ENCODE assay signal across 23 cellular contexts in the genomic region with DNA sequence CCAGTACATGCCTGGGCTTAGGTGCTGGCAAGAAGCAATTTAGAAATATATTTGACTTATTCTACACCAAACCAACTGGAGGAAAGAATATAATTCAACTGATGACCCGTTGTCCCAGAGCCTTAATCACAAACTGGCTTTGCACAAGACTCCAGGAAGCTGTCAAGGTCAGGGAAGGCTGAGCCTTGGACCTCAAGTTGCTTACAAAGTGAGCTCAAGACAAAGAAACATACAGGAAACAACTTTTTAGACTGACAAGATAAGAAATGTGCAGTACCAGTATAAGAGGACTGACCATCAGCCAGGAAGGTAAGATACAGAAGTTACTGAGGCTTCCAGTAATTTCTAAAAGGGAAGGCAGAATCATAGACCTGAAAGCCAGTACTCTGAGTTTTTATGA. TPM values are rescaled to one million over a fixed set of nuclear protein-coding genes. Genes with fewer than 3 reads are reported as not detected.
DNase-seq lines count a peak whose midpoint lies in the region; ATAC-seq and TF ChIP-seq lines count a peak whose summit lies in the region.
"Had no signal": no experiment of that assay in that cellular context is flagged by ENCODE, and none has a peak within 500 bp of the region (broad histone marks: within the 10 kb centered on the region; RNA-seq: fewer than 3 reads in every experiment).

No MANE protein-coding gene starts in this region.

- no peaks in the 10 kb centered on the region for H3F3A ChIP-seq in PC-3 (ENCODE audit: low read length, unreplicated experiment)

- POLR2A ChIA-PET in PC-3 (lab: Charles Lee; ENCODE audit: unreplicated experiment) = no interaction called here

- H3K27me3 ChIP-seq in colonic mucosa (no peaks in the 10 kb centered on the region), PC-3 (ENCODE audit: low read length) (no peaks in the 10 kb centered on the region)

- H2AFZ ChIP-seq in PC-3 (ENCODE audit: low read length) = no peak overlapping the region
- H2AFZ ChIP-seq: GM23338 had no signal

- H3K9me2 ChIP-seq in PC-3 (replicated peaks; ENCODE audit: low read length) = no peaks in the 10 kb centered on the region

- no peaks in the 10 kb centered on the region for H3K79me2 ChIP-seq in PC-3 (ENCODE audit: low read length)

- H3K9me3 ChIP-seq in colonic mucosa = no peaks in the 10 kb centered on the region
- H3K9me3 ChIP-seq in PC-3 (ENCODE audit: low read length) = no peaks in the 10 kb centered on the region
- H3K9me3 ChIP-seq: MG63 had no signal

- intact Hi-C loops in colonic mucosa (cut with DNase I) (no loop called here), PC-3 (cut with micrococcal nuclease) (no loop called here)

- no peak overlapping the region for H3K4me2 ChIP-seq in PC-3 (ENCODE audit: low read length)
- H3K4me2 ChIP-seq: GM23338 had no signal

- ATAC-seq in activated CD8-positive, alpha-beta memory T cell treated with anti-CD3 and anti-CD28 coated beads, Interleukin-2, amount 10 ng/mL, durations not matched to agents 7 days and 5 days = no peak
- ATAC-seq in left lobe of liver = peak; percentile 54
- no peak for ATAC-seq in GM18868 (IDR thresholded peaks at IDR 0.05; ENCODE audit: unreplicated experiment)
- ATAC-seq in PC-3 = no peak
- ATAC-seq: GM23338, K562 had no signal

- no peak overlapping the region for H3K4me3 Mint-ChIP-seq in activated CD8-positive, alpha-beta memory T cell treated with anti-CD3 and anti-CD28 coated beads, Interleukin-2, amount 10 ng/mL, durations not matched to agents 7 days and 5 days
- H3K4me3 Mint-ChIP-seq: GM23338, H9 had no signal

- DNase-seq in activated CD8-positive, alpha-beta memory T cell treated with anti-CD3 and anti-CD28 coated beads, Interleukin-2, amount 10 ng/mL, durations not matched to agents 7 days and 5 days = no peak
- DNase-seq in activated CD8-positive, alpha-beta memory T cell treated with anti-CD3 and anti-CD28 coated beads, Interleukin-2, amount 50 U/mL, for 48 hours = no peak
- DNase-seq in colonic mucosa (peak; percentile 47), left lobe of liver (ENCODE audit: low spot score) (no peak), PC-3 (no peak)
- DNase-seq in stimulated activated CD4-positive, alpha-beta T cell treated with anti-CD3 and anti-CD28 coated beads, Interleukin-15, amount 100 ng/mL, for 24 hours = no peak
- DNase-seq: 8988T, ACHN, BE2C, DMS153, H9, MG63, NCI-H1105 treated with DMSO at 0.1 percent for 48 hours, NCI-H2029, NCI-H446, NCI-H526, NCI-H82, SHP77 had no signal

- no TSS peak for BruUV-seq in PC-3 (replicated peaks; lab: Mats Ljungman, UMichigan)

- H3K36me3 ChIP-seq in colonic mucosa (no peaks in the 10 kb centered on the region), PC-3 (ENCODE audit: low read depth, low read length) (no peaks in the 10 kb centered on the region)
- H3K36me3 ChIP-seq: BE2C, MG63 had no signal

- H4K20me1 ChIP-seq in PC-3 (ENCODE audit: low read length) = no peaks in the 10 kb centered on the region

- TF ChIP-seq CTCF in colonic mucosa (IDR thresholded peaks at IDR 0.05) (no peak), PC-3 (conservative IDR thresholded peaks at IDR 0.05; ENCODE audit: low read depth, low read length) (no peak)

- peak overlapping the region; percentile 1 for H3K27ac Mint-ChIP-seq in activated CD8-positive, alpha-beta memory T cell treated with anti-CD3 and anti-CD28 coated beads, Interleukin-2, amount 10 ng/mL, durations not matched to agents 7 days and 5 days
- H3K27ac Mint-ChIP-seq: GM23338, H9 had no signal

- no peaks in the 10 kb centered on the region for H3K9me3 Mint-ChIP-seq in activated CD8-positive, alpha-beta memory T cell treated with anti-CD3 and anti-CD28 coated beads, Interleukin-2, amount 10 ng/mL, durations not matched to agents 7 days and 5 days (ENCODE audit: low read depth)

- H3K4me3 ChIP-seq in colonic mucosa (no peak overlapping the region), PC-3 (ENCODE audit: low read length) (no peak overlapping the region)
- H3K4me3 ChIP-seq: GM23338, K562, MG63 had no signal

- H3K4me1 ChIP-seq in colonic mucosa (no peaks in the 10 kb centered on the region), PC-3 (ENCODE audit: insufficient read depth, low read length) (0 out of 2 replicates have a peak, but pooled peaks cover 13% of the 10 kb centered on the region)
- H3K4me1 ChIP-seq: BE2C had no signal

- H3K36me3 Mint-ChIP-seq in activated CD8-positive, alpha-beta memory T cell treated with anti-CD3 and anti-CD28 coated beads, Interleukin-2, amount 10 ng/mL, durations not matched to agents 7 days and 5 days = peaks cover 34% of the 10 kb centered on the region

- peaks cover 70% of the 10 kb centered on the region for H3K27me3 Mint-ChIP-seq in activated CD8-positive, alpha-beta memory T cell treated with anti-CD3 and anti-CD28 coated beads, Interleukin-2, amount 10 ng/mL, durations not matched to agents 7 days and 5 days

- CTCF ChIA-PET in activated CD8-positive, alpha-beta memory T cell treated with anti-CD3 and anti-CD28 coated beads, Interleukin-2, amount 10 ng/mL, durations not matched to agents 7 days and 5 days (lab: Charles Lee) = interaction anchor here (1.2 to 3.6 kb wide), 4 partner anchors 9 to 27 kb away, joined by 3 to 12 read pairs (median 5); no protein-coding TSS in a partner anchor
- CTCF ChIA-PET in PC-3 (lab: Charles Lee) = no interaction called here

- no peak overlapping the region for H3K27ac ChIP-seq in colonic mucosa
- no peak overlapping the region for H3K27ac ChIP-seq in PC-3 (ENCODE audit: low read length)
- H3K27ac ChIP-seq: RWPE1 had no signal

- H3K4me1 Mint-ChIP-seq in activated CD8-positive, alpha-beta memory T cell treated with anti-CD3 and anti-CD28 coated beads, Interleukin-2, amount 10 ng/mL, durations not matched to agents 7 days and 5 days = peaks cover 46% of the 10 kb centered on the region

- H3K9ac ChIP-seq in colonic mucosa (ENCODE audit: low read depth in 2 of 2, low read length in 2 of 2) (no peak overlapping the region), PC-3 (ENCODE audit: low read length) (no peak overlapping the region)

RNA-seq across cellular contexts. Expression of gene GPR55, which starts 35.0 kb away (rescaled TPM):
- total RNA-seq in activated CD8-positive, alpha-beta memory T cell treated with anti-CD3 and anti-CD28 coated beads, Interleukin-2, amount 10 ng/mL, durations not matched to agents 7 days and 5 days = 10 to 100 TPM; 42.1 to 58.8 TPM
- 1 to 10 TPM in 1 of 2 donors, under 1 TPM in 1; 0.35 to 1.0 TPM for total RNA-seq in colonic mucosa
- total RNA-seq in left lobe of liver = not detected
- total RNA-seq in PC-3 (2014; rRNA removed) = 0.07 and 0.81 TPM in 2 replicates
- total RNA-seq: GM23338, H9 had no signal

RNA-seq across cellular contexts. Expression of gene SPATA3, which starts 35.9 kb away (rescaled TPM):
- total RNA-seq in activated CD8-positive, alpha-beta memory T cell treated with anti-CD3 and anti-CD28 coated beads, Interleukin-2, amount 10 ng/mL, durations not matched to agents 7 days and 5 days = 1 to 10 TPM in 1 of 2 experiments, under 1 TPM in 1; 0.44 to 1.2 TPM
- total RNA-seq in colonic mucosa (not detected), left lobe of liver (not detected), PC-3 (2014; rRNA removed) (not detected in 2 replicates)
- total RNA-seq: GM23338, H9, HT1080, K562 had no signal

Comparison
In these comparisons a context has a peak if more than half of its experiments do, and no peak if none do; other contexts are left out.
1. RNA of gene GPR55, which starts 35.0 kb away (total RNA-seq): 42.1 to 58.8 TPM in activated CD8-positive, alpha-beta memory T cell treated with anti-CD3 and anti-CD28 coated beads, Interleukin-2, amount 10 ng/mL, durations not matched to agents 7 days and 5 days; 0.35 to 1.0 TPM in colonic mucosa, 0.07 to 0.81 TPM in PC-3 and not detected in left lobe of liver (single experiment); every median in the first group is over 10 times any median in the second.